19 cellular contexts compared by ENCODE assay signal in genomic region chr16:70160388-70160787, GRCh38. TPM values are rescaled to one million over a fixed set of nuclear protein-coding genes. Genes with fewer than 3 reads are reported as not detected.
"Had no signal": no experiment of that assay in that cellular context is flagged by ENCODE, and none has a peak within 500 bp of the region (broad histone marks: within the 10 kb centered on the region; RNA-seq: fewer than 3 reads in every experiment).

No MANE protein-coding gene starts in this region.

- H3K9me3 ChIP-seq: lower lobe of right lung, suprapubic skin had no signal

- DNase-seq: activated CD4-positive, alpha-beta T cell treated with anti-CD3 and anti-CD28 coated beads for 36 hours; activated CD4-positive, alpha-beta T cell treated with anti-CD3 and anti-CD28 coated beads, Interleukin-2, amount 50 U/mL, for 48 hours; activated CD8-positive, alpha-beta memory T cell treated with anti-CD3 and anti-CD28 coated beads, Interleukin-2, amount 10 ng/mL, durations not matched to agents 7 days and 5 days; activated naive CD4-positive, alpha-beta T cell treated with anti-CD3 and anti-CD28 coated beads, Interleukin-2, amount 10 ng/mL, durations not matched to agents 7 days and 5 days; activated T-cell treated with anti-CD3 and anti-CD28 coated beads, Interleukin-2, amount 50 U/mL, for 4 hours; dermis blood vessel endothelial cell; effector memory CD4-positive, alpha-beta T cell; lower lobe of right lung; retina; stimulated activated CD4-positive, alpha-beta T cell treated with anti-CD3 and anti-CD28 coated beads, Interleukin-15, amount 100 ng/mL, for 24 hours; stimulated activated CD4-positive, alpha-beta T cell treated with anti-CD3 and anti-CD28 coated beads, Interleukin-2, amount 100 ng/mL, for 48 hours; stimulated activated naive CD8-positive, alpha-beta T cell treated with anti-CD3 and anti-CD28 coated beads, Interleukin-15, amount 100 ng/mL, for 72 hours; trophoblast cell had no signal

- ATAC-seq: activated CD4-positive, alpha-beta T cell treated with anti-CD3 and anti-CD28 coated beads for 36 hours; activated CD8-positive, alpha-beta memory T cell treated with anti-CD3 and anti-CD28 coated beads, Interleukin-2, amount 10 ng/mL, durations not matched to agents 7 days and 5 days; activated T-cell treated with anti-CD3 and anti-CD28 coated beads, Interleukin-2, amount 50 U/mL, for 4 hours; lower lobe of right lung; stimulated activated naive CD8-positive, alpha-beta T cell treated with anti-CD3 and anti-CD28 coated beads, Interleukin-15, amount 100 ng/mL, for 72 hours; WTC11 had no signal

- H3K27me3 Mint-ChIP-seq: activated CD4-positive, alpha-beta T cell treated with anti-CD3 and anti-CD28 coated beads for 36 hours; activated CD8-positive, alpha-beta memory T cell treated with anti-CD3 and anti-CD28 coated beads, Interleukin-2, amount 10 ng/mL, durations not matched to agents 7 days and 5 days; activated naive CD4-positive, alpha-beta T cell treated with anti-CD3 and anti-CD28 coated beads, Interleukin-2, amount 10 ng/mL, durations not matched to agents 7 days and 5 days; stimulated activated naive CD8-positive, alpha-beta T cell treated with anti-CD3 and anti-CD28 coated beads, Interleukin-15, amount 100 ng/mL, for 72 hours had no signal

- H3K4me1 ChIP-seq: lower lobe of right lung, suprapubic skin had no signal

- H3K27ac ChIP-seq: lower lobe of right lung, suprapubic skin had no signal

- H3K4me3 Mint-ChIP-seq: activated CD4-positive, alpha-beta T cell treated with anti-CD3 and anti-CD28 coated beads for 36 hours; activated CD8-positive, alpha-beta memory T cell treated with anti-CD3 and anti-CD28 coated beads, Interleukin-2, amount 10 ng/mL, durations not matched to agents 7 days and 5 days; activated naive CD4-positive, alpha-beta T cell treated with anti-CD3 and anti-CD28 coated beads, Interleukin-2, amount 10 ng/mL, durations not matched to agents 7 days and 5 days; activated T-cell treated with anti-CD3 and anti-CD28 coated beads, Interleukin-2, amount 50 U/mL, for 4 hours; nephron; stimulated activated naive CD8-positive, alpha-beta T cell treated with anti-CD3 and anti-CD28 coated beads, Interleukin-15, amount 100 ng/mL, for 72 hours; T-helper 2 cell treated with Interferon-gamma antibody and Interleukin-4, amounts not matched to agents 5 μg/mL and 100 μg/mL, for 36 hours; WTC11 had no signal

- H3K4me3 ChIP-seq: lower lobe of right lung, suprapubic skin had no signal

- H3K27me3 ChIP-seq: suprapubic skin had no signal

- H3K27ac Mint-ChIP-seq: activated CD4-positive, alpha-beta T cell treated with anti-CD3 and anti-CD28 coated beads for 36 hours; activated CD8-positive, alpha-beta memory T cell treated with anti-CD3 and anti-CD28 coated beads, Interleukin-2, amount 10 ng/mL, durations not matched to agents 7 days and 5 days; activated naive CD4-positive, alpha-beta T cell treated with anti-CD3 and anti-CD28 coated beads, Interleukin-2, amount 10 ng/mL, durations not matched to agents 7 days and 5 days; nephron; T-helper 2 cell treated with Interferon-gamma antibody and Interleukin-4, amounts not matched to agents 5 μg/mL and 100 μg/mL, for 36 hours; WTC11 had no signal

- H3K4me1 Mint-ChIP-seq: activated CD4-positive, alpha-beta T cell treated with anti-CD3 and anti-CD28 coated beads for 36 hours; activated CD8-positive, alpha-beta memory T cell treated with anti-CD3 and anti-CD28 coated beads, Interleukin-2, amount 10 ng/mL, durations not matched to agents 7 days and 5 days; activated naive CD4-positive, alpha-beta T cell treated with anti-CD3 and anti-CD28 coated beads, Interleukin-2, amount 10 ng/mL, durations not matched to agents 7 days and 5 days; WTC11 had no signal

RNA-seq across cellular contexts. Expression of gene CLEC18C, which starts 13.2 kb away (rescaled TPM):
- total RNA-seq: bronchial epithelial cell, dermis blood vessel endothelial cell, endothelial cell of umbilical vein, suprapubic skin had no signal
- polyA plus RNA-seq: endothelial cell of umbilical vein had no signal
